ENCODE assay signal across 27 cellular contexts in genomic region chr19:45189971-45190370, GRCh38. TPM values are rescaled to one million over a fixed set of nuclear protein-coding genes. Genes with fewer than 3 reads are reported as not detected.
"Had no signal": no experiment of that assay in that cellular context is flagged by ENCODE, and none has a peak within 500 bp of the region (broad histone marks: within the 10 kb centered on the region; RNA-seq: fewer than 3 reads in every experiment).

No MANE protein-coding gene starts in this region.

- H3K36me3 ChIP-seq: suprapubic skin, thoracic aorta, thyroid gland, transverse colon, upper lobe of left lung, upper lobe of right lung, uterus, vagina had no signal

- H3K27ac ChIP-seq: stomach, suprapubic skin, testis, thoracic aorta, thyroid gland, tibial artery, tibial nerve, transverse colon, upper lobe of left lung, upper lobe of right lung, uterus, vagina had no signal

- H3K4me1 ChIP-seq: thyroid gland, tibial artery, tibial nerve, transverse colon, upper lobe of left lung, upper lobe of right lung, uterus, vagina had no signal

- H3K9me3 ChIP-seq: stomach, suprapubic skin, testis, thoracic aorta, thyroid gland, tibial artery, transverse colon, upper lobe of left lung, upper lobe of right lung, uterus, vagina had no signal

- DNase-seq: stimulated activated CD4-positive, alpha-beta T cell treated with anti-CD3 and anti-CD28 coated beads, Interleukin-2, amount 100 ng/mL, for 48 hours; stimulated activated CD4-positive, alpha-beta T cell treated with anti-CD3 and anti-CD28 coated beads, Interleukin-4, amount 100 ng/mL, for 1 hour; stimulated activated CD4-positive, alpha-beta T cell treated with anti-CD3 and anti-CD28 coated beads, Interleukin-4, amount 100 ng/mL, for 24 hours; stimulated activated CD4-positive, alpha-beta T cell treated with anti-CD3 and anti-CD28 coated beads, Interleukin-4, amount 100 ng/mL, for 4 hours; stimulated activated CD8-positive, alpha-beta memory T cell treated with anti-CD3 and anti-CD28 coated beads, Interleukin-4, amount 100 ng/mL, for 48 hours; stimulated activated naive B cell treated with anti-CD40 and anti-IgM and Interleukin-4, amounts not matched to agents 10 μg/mL and 1 μg/mL and 100 μg/mL, for 72 hours; stimulated activated naive CD4-positive, alpha-beta T cell; stimulated activated naive CD4-positive, alpha-beta T cell treated with Interleukin-2 at 50 U/mL for 16 hours; stimulated activated naive CD8-positive, alpha-beta T cell treated with anti-CD3 and anti-CD28 coated beads, Interleukin-15, amount 100 ng/mL, for 72 hours; stimulated activated naive CD8-positive, alpha-beta T cell treated with anti-CD3 and anti-CD28 coated beads, Interleukin-15, Interleukin-2, amounts not matched to agents 100 U/mL and 50 U/mL, for 24 hours; stomach; substantia nigra; testis; thyroid gland; tibial artery; transverse colon; trophoblast cell; upper lobe of left lung; upper lobe of right lung; uterus had no signal

- H3K27me3 ChIP-seq: stomach, suprapubic skin, testis, thyroid gland, tibial artery, tibial nerve, transverse colon, upper lobe of left lung, upper lobe of right lung, uterus, vagina had no signal

- FAIRE-seq: urothelium cell line had no signal

- ATAC-seq: stimulated activated effector memory CD8-positive, alpha-beta T cell treated with anti-CD3 and anti-CD28 coated beads, Interleukin-12 subunit alpha, Interleukin-12 subunit beta, amount 100 ng/mL, for 72 hours; stimulated activated memory B cell treated with anti-CD40 and anti-IgM and Interleukin-4, amounts not matched to agents 10 μg/mL and 1 μg/mL and 100 μg/mL, for 72 hours; stimulated activated naive B cell treated with anti-CD40 and anti-IgM and Interleukin-4, amounts not matched to agents 10 μg/mL and 1 μg/mL and 100 μg/mL, for 72 hours; stimulated activated naive CD8-positive, alpha-beta T cell treated with anti-CD3 and anti-CD28 coated beads, Interleukin-15, amount 100 ng/mL, for 72 hours; stimulated activated naive CD8-positive, alpha-beta T cell treated with anti-CD3 and anti-CD28 coated beads, Interleukin-15, Interleukin-2, amounts not matched to agents 100 U/mL and 50 U/mL, for 24 hours; upper lobe of right lung had no signal

- H3K4me3 ChIP-seq: stomach, suprapubic skin, testis, thoracic aorta, thyroid gland, tibial artery, tibial nerve, transverse colon, upper lobe of left lung, upper lobe of right lung, uterus, vagina had no signal

RNA-seq across cellular contexts. Expression of gene NKPD1, which starts 29.2 kb away (rescaled TPM):
- total RNA-seq: stomach, upper lobe of right lung had no signal
